ENCODE assay signal across 1 cellular context in genomic region chr18:79252904-79253633, GRCh38.
TF ChIP-seq lines count a peak whose summit lies in the region.

No MANE protein-coding gene starts in this region.

TF ChIP-seq in WTC11, 78 proteins besides CTCF, POLR2A, EP300 and RAD21 (continued from another document):
- TF ChIP-seq AFF4 (CRISPR knock-in tag; IDR thresholded peaks at IDR 0.05; ENCODE audit: borderline replicate concordance), result no peak
- no peak for TF ChIP-seq ZNF232 (CRISPR knock-in tag; IDR thresholded peaks at IDR 0.05)
- TF ChIP-seq SMAD4 (CRISPR knock-in tag; IDR thresholded peaks at IDR 0.05), result no peak
- TF ChIP-seq TP53 (CRISPR knock-in tag; IDR thresholded peaks at IDR 0.05), result no peak
- no peak for TF ChIP-seq MAX (CRISPR knock-in tag; IDR thresholded peaks at IDR 0.05)
- TF ChIP-seq ZSCAN18 (CRISPR knock-in tag; IDR thresholded peaks at IDR 0.05), result no peak
- TF ChIP-seq ZNF512 (CRISPR knock-in tag; IDR thresholded peaks at IDR 0.05; ENCODE audit: borderline replicate concordance), result no peak
- no peak for TF ChIP-seq ZBTB43 (CRISPR knock-in tag; IDR thresholded peaks at IDR 0.05)
- no peak for TF ChIP-seq ZBTB21 (CRISPR knock-in tag; IDR thresholded peaks at IDR 0.05; ENCODE audit: borderline replicate concordance)
